32 cellular contexts compared by ENCODE assay signal in the genomic region with DNA sequence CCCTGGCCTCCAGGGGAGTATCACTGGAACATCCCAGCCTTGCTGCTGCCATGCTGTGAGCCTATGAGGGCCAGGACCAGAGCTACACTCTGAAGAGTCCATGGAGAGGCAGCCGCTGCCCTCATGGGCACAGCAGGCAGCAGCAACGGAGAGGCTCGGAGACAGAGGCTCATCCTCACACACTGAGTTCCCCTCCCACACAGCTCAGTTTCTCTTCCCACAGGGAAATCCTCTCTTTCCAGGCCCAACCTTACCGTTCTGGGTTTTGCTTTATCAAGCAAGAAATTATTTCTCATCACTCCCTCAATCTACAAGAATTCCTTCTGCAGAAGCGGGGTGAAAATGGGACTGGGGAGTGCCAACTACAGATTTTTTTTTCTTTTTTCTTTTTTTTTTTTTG. TPM values are rescaled to one million over a fixed set of nuclear protein-coding genes. Genes with fewer than 3 reads are reported as not detected.
"Had no signal": no experiment of that assay in that cellular context is flagged by ENCODE, and none has a peak within 500 bp of the region (broad histone marks: within the 10 kb centered on the region; RNA-seq: fewer than 3 reads in every experiment).

No MANE protein-coding gene starts in this region.

- H3K27ac ChIP-seq: adrenal gland, body of pancreas, colonic mucosa, epithelial cell of prostate, esophagus squamous epithelium, parathyroid adenoma, right lobe of liver, skin epidermis, vagina, WERI-Rb-1 had no signal

- FAIRE-seq: endometrium, islet of Langerhans had no signal

- H3K27me3 ChIP-seq: adrenal gland, body of pancreas, colonic mucosa, right lobe of liver, vagina had no signal

- H3K27me3 Mint-ChIP-seq: activated naive CD8-positive, alpha-beta T cell treated with anti-CD3 and anti-CD28 coated beads for 36 hours had no signal

- H3K4me1 Mint-ChIP-seq: activated naive CD8-positive, alpha-beta T cell treated with anti-CD3 and anti-CD28 coated beads for 36 hours had no signal

- H3K79me2 ChIP-seq: parathyroid adenoma had no signal

- H3K36me3 ChIP-seq: adrenal gland, colonic mucosa, esophagus squamous epithelium, right lobe of liver, vagina, WERI-Rb-1 had no signal

- ATAC-seq: activated CD4-positive, CD25-positive, alpha-beta regulatory T cell treated with anti-CD3 and anti-CD28 coated beads, Interleukin-2, amount 50 U/mL, for 24 hours; body of pancreas; left ventricle myocardium superior; mucosa of descending colon; right lobe of liver; stimulated activated effector memory CD8-positive, alpha-beta T cell treated with anti-CD3 and anti-CD28 coated beads, Interleukin-12 subunit alpha, Interleukin-12 subunit beta, amount 100 ng/mL, for 72 hours; T-helper 17 cell had no signal

- H3K4me1 ChIP-seq: adrenal gland, colonic mucosa, parathyroid adenoma, right lobe of liver had no signal

- H3K9me3 Mint-ChIP-seq: activated naive CD4-positive, alpha-beta T cell treated with anti-CD3 and anti-CD28 coated beads for 36 hours; activated naive CD8-positive, alpha-beta T cell treated with anti-CD3 and anti-CD28 coated beads for 36 hours; nephron progenitor cell; stimulated activated effector memory CD8-positive, alpha-beta T cell treated with anti-CD3 and anti-CD28 coated beads, Interleukin-12 subunit alpha, Interleukin-12 subunit beta, amount 100 ng/mL, for 72 hours; stimulated activated naive CD8-positive, alpha-beta T cell treated with anti-CD3 and anti-CD28 coated beads, Interleukin-15, Interleukin-2, amounts not matched to agents 100 ng/mL and 50 ng/mL, for 24 hours; type B pancreatic cell had no signal

- H3K27ac Mint-ChIP-seq: activated naive CD4-positive, alpha-beta T cell treated with anti-CD3 and anti-CD28 coated beads for 36 hours; activated naive CD8-positive, alpha-beta T cell treated with anti-CD3 and anti-CD28 coated beads for 36 hours; nephron progenitor cell; stimulated activated effector memory CD8-positive, alpha-beta T cell treated with anti-CD3 and anti-CD28 coated beads, Interleukin-12 subunit alpha, Interleukin-12 subunit beta, amount 100 ng/mL, for 72 hours; stimulated activated naive CD8-positive, alpha-beta T cell treated with anti-CD3 and anti-CD28 coated beads, Interleukin-15, Interleukin-2, amounts not matched to agents 100 ng/mL and 50 ng/mL, for 24 hours; T-helper 17 cell; type B pancreatic cell had no signal

- H3K4me3 Mint-ChIP-seq: activated naive CD4-positive, alpha-beta T cell treated with anti-CD3 and anti-CD28 coated beads for 36 hours; activated naive CD8-positive, alpha-beta T cell treated with anti-CD3 and anti-CD28 coated beads for 36 hours; nephron progenitor cell; stimulated activated effector memory CD8-positive, alpha-beta T cell treated with anti-CD3 and anti-CD28 coated beads, Interleukin-12 subunit alpha, Interleukin-12 subunit beta, amount 100 ng/mL, for 72 hours; stimulated activated naive CD8-positive, alpha-beta T cell treated with anti-CD3 and anti-CD28 coated beads, Interleukin-15, Interleukin-2, amounts not matched to agents 100 ng/mL and 50 ng/mL, for 24 hours; T-helper 17 cell; type B pancreatic cell had no signal

- H3K4me3 ChIP-seq: adrenal gland, body of pancreas, colonic mucosa, esophagus squamous epithelium, mucosa of descending colon, right lobe of liver, skin epidermis, vagina had no signal

- DNase-seq: activated CD4-positive, alpha-beta T cell treated with anti-CD3 and anti-CD28 coated beads for 48 hours; activated CD4-positive, alpha-beta T cell treated with anti-CD3 and anti-CD28 coated beads, Interleukin-2, amount 50 U/mL, for 48 hours; activated CD8-positive, alpha-beta memory T cell treated with anti-CD3 and anti-CD28 coated beads for 24 hours; activated effector memory CD4-positive, alpha-beta T cell treated with anti-CD3 and anti-CD28 coated beads, Interleukin-2, amount 50 U/mL, for 16 hours; activated naive CD4-positive, alpha-beta T cell treated with anti-CD3 and anti-CD28 coated beads for 36 hours; activated naive CD8-positive, alpha-beta T cell treated with anti-CD3 and anti-CD28 coated beads for 36 hours; adrenal gland; body of pancreas; colonic mucosa; effector CD8-positive, alpha-beta T cell; esophagus squamous epithelium; foreskin melanocyte; left ventricle myocardium superior; mucosa of descending colon; nephron progenitor cell; nucleus accumbens; right lobe of liver; stimulated activated CD4-positive, alpha-beta T cell treated with anti-CD3 and anti-CD28 coated beads, Interleukin-4, amount 100 ng/mL, for 24 hours; T-helper 17 cell; T1000; WERI-Rb-1 had no signal

- H3K9me3 ChIP-seq: adrenal gland, body of pancreas, colonic mucosa, esophagus squamous epithelium, mucosa of descending colon, right lobe of liver, vagina had no signal

- H3K36me3 Mint-ChIP-seq: activated naive CD8-positive, alpha-beta T cell treated with anti-CD3 and anti-CD28 coated beads for 36 hours; type B pancreatic cell had no signal

- H2AFZ ChIP-seq: parathyroid adenoma had no signal

RNA-seq across cellular contexts. Expression of a gene that starts 36.6 kb away (rescaled TPM):
- total RNA-seq: glomerular endothelial cell, left ventricle myocardium superior had no signal
